Comparison of ENCODE assay signal across 1 cellular context in genomic region chr1:61301824-61302652, GRCh38.
TF ChIP-seq lines count a peak whose summit lies in the region.

No MANE protein-coding gene starts in this region.

TF ChIP-seq in HepG2, 621 proteins besides CTCF, POLR2A, EP300 and RAD21 (continued from another document and continues in another):
- no peak for TF ChIP-seq ZFP91 (CRISPR knock-in tag; IDR thresholded peaks at IDR 0.05; ENCODE audit: borderline replicate concordance)
- no peak for TF ChIP-seq MAFK (conservative IDR thresholded peaks at IDR 0.05 in 1 of 2, IDR thresholded peaks at IDR 0.05 in 1 of 2; ENCODE audit: low read length in 2 of 2)
- no peak for TF ChIP-seq KAT7 (CRISPR knock-in tag; IDR thresholded peaks at IDR 0.05; ENCODE audit: borderline replicate concordance)
- no peak for TF ChIP-seq ZNF720 (CRISPR knock-in tag; IDR thresholded peaks at IDR 0.05)
- TF ChIP-seq POGZ (CRISPR knock-in tag; IDR thresholded peaks at IDR 0.05) = peak; percentile 31; the same call in 1 of the 2 replicates
- TF ChIP-seq HNF4A (CRISPR knock-in tag; IDR thresholded peaks at IDR 0.05) = peak; percentile 48
- TF ChIP-seq GATAD1 (CRISPR knock-in tag; IDR thresholded peaks at IDR 0.05) = 0 out of 2 replicates have a peak, but pooled peaks have one; percentile 18
- TF ChIP-seq ZNF546 (CRISPR knock-in tag; conservative IDR thresholded peaks at IDR 0.05) = no peak
- no peak for TF ChIP-seq HNRNPH1 (optimal IDR thresholded peaks at IDR 0.05; ENCODE audit: low read depth, low read length)
- TF ChIP-seq NR2F2 (IDR thresholded peaks at IDR 0.05; ENCODE audit: borderline replicate concordance, low read depth) = peak; percentile 46; the same call in 1 of the 2 replicates
- no peak for TF ChIP-seq ZNF24 (IDR thresholded peaks at IDR 0.05)
- TF ChIP-seq MYNN (CRISPR knock-in tag; IDR thresholded peaks at IDR 0.05; ENCODE audit: low read depth) = no peak
- TF ChIP-seq PAXIP1 (CRISPR knock-in tag; conservative IDR thresholded peaks at IDR 0.05) = peak; percentile 43
- TF ChIP-seq SALL2 (CRISPR knock-in tag; IDR thresholded peaks at IDR 0.05) = no peak
- 0 out of 2 replicates have a peak, but pooled peaks have one; percentile 32 for TF ChIP-seq ZNF331 (CRISPR knock-in tag; IDR thresholded peaks at IDR 0.05)
- no peak for TF ChIP-seq CREB1 (IDR thresholded peaks at IDR 0.05)
- peak; percentile 20; the same call in 1 of the 2 replicates for TF ChIP-seq CREB1 (CRISPR knock-in tag; IDR thresholded peaks at IDR 0.05)
- TF ChIP-seq FIP1L1 (IDR thresholded peaks at IDR 0.05; ENCODE audit: borderline replicate concordance, insufficient read depth, low read depth, low read length) = no peak
- peak; percentile 42; the same call in 1 of the 2 replicates for TF ChIP-seq HMG20A (CRISPR knock-in tag; IDR thresholded peaks at IDR 0.05; ENCODE audit: borderline replicate concordance)
- no peak for TF ChIP-seq FOXA1 (IDR thresholded peaks at IDR 0.05)
- peak; percentile 83 for TF ChIP-seq FOXA1 (CRISPR knock-in tag; IDR thresholded peaks at IDR 0.05)
- peak; percentile 59; the same call in 1 of the 2 replicates for TF ChIP-seq HOMEZ (CRISPR knock-in tag; IDR thresholded peaks at IDR 0.05; ENCODE audit: low read depth)
- TF ChIP-seq PPARG (CRISPR knock-in tag; conservative IDR thresholded peaks at IDR 0.05) = 0 out of 2 replicates have a peak, but pooled peaks have one; percentile 35
- no peak for TF ChIP-seq ZSCAN21 (CRISPR knock-in tag; IDR thresholded peaks at IDR 0.05; ENCODE audit: borderline replicate concordance)
- peak; percentile 77 for TF ChIP-seq ZNF12 (CRISPR knock-in tag; IDR thresholded peaks at IDR 0.05)
- peak; percentile 80 for TF ChIP-seq FOXP4 (CRISPR knock-in tag; IDR thresholded peaks at IDR 0.05)
- TF ChIP-seq CCAR2 (optimal IDR thresholded peaks at IDR 0.05; ENCODE audit: low read depth, low read length) = no peak
- no peak for TF ChIP-seq ZNF839 (CRISPR knock-in tag; IDR thresholded peaks at IDR 0.05; ENCODE audit: borderline replicate concordance)
- no peak for TF ChIP-seq ZBTB21 (CRISPR knock-in tag; IDR thresholded peaks at IDR 0.05)
- TF ChIP-seq MAF1 (CRISPR knock-in tag; IDR thresholded peaks at IDR 0.05; ENCODE audit: borderline replicate concordance) = no peak
- TF ChIP-seq PATZ1 (CRISPR knock-in tag; IDR thresholded peaks at IDR 0.05) = 0 out of 2 replicates have a peak, but pooled peaks have one; percentile 26
- peak; percentile 61; the same call in 1 of the 2 replicates for TF ChIP-seq PRDM10 (CRISPR knock-in tag; IDR thresholded peaks at IDR 0.05; ENCODE audit: low read depth)
- no peak for TF ChIP-seq PHF5A (CRISPR knock-in tag; IDR thresholded peaks at IDR 0.05; ENCODE audit: low read depth, unreplicated experiment)
- TF ChIP-seq ETV5 (CRISPR knock-in tag; IDR thresholded peaks at IDR 0.05; ENCODE audit: borderline replicate concordance) = no peak; the same call in 1 of the 2 replicates
- no peak for TF ChIP-seq ZNF432 (CRISPR knock-in tag; IDR thresholded peaks at IDR 0.05; ENCODE audit: borderline replicate concordance)
- no peak for TF ChIP-seq ZHX1 (CRISPR knock-in tag; IDR thresholded peaks at IDR 0.05; ENCODE audit: low read depth)
- no peak; the same call in 1 of the 2 replicates for TF ChIP-seq HDAC1 (CRISPR knock-in tag; IDR thresholded peaks at IDR 0.05)
- TF ChIP-seq ZFP36 (IDR thresholded peaks at IDR 0.05; ENCODE audit: borderline replicate concordance, low read depth, low read length, partially characterized antibody) = no peak
- peak; percentile 51; the same call in 1 of the 2 replicates for TF ChIP-seq SAP130 (CRISPR knock-in tag; IDR thresholded peaks at IDR 0.05; ENCODE audit: low read depth)
- no peak; the same call in 1 of the 2 replicates for TF ChIP-seq NKX3-1 (CRISPR knock-in tag; IDR thresholded peaks at IDR 0.05)
- no peak for TF ChIP-seq ZBTB4 (CRISPR knock-in tag; IDR thresholded peaks at IDR 0.05; ENCODE audit: borderline replicate concordance)
